Comparison of ENCODE assay signal across 1 cellular context in the genomic region with DNA sequence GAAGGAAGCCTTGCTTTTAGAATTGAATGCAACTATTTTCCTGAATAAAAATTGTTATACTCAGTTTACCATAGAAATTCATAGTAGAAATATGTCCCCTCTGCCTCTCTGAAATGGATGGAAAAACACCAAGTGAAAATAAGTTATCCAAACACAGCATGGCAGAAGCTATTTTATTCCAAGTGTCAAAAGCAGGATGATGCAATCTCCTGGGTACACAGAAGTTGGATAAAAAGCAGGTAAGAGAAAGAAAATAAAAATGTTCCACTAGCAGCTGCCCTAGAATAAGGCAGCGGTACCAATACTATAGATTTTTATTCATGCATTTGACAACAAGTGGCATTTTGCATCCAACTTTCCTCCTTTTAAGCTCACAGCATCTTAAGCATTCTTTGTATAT.
TF ChIP-seq lines count a peak whose summit lies in the region.

No MANE protein-coding gene starts in this region.

TF ChIP-seq in HepG2, 621 proteins besides CTCF, POLR2A, EP300 and RAD21:
- TF ChIP-seq, protein P1, sequence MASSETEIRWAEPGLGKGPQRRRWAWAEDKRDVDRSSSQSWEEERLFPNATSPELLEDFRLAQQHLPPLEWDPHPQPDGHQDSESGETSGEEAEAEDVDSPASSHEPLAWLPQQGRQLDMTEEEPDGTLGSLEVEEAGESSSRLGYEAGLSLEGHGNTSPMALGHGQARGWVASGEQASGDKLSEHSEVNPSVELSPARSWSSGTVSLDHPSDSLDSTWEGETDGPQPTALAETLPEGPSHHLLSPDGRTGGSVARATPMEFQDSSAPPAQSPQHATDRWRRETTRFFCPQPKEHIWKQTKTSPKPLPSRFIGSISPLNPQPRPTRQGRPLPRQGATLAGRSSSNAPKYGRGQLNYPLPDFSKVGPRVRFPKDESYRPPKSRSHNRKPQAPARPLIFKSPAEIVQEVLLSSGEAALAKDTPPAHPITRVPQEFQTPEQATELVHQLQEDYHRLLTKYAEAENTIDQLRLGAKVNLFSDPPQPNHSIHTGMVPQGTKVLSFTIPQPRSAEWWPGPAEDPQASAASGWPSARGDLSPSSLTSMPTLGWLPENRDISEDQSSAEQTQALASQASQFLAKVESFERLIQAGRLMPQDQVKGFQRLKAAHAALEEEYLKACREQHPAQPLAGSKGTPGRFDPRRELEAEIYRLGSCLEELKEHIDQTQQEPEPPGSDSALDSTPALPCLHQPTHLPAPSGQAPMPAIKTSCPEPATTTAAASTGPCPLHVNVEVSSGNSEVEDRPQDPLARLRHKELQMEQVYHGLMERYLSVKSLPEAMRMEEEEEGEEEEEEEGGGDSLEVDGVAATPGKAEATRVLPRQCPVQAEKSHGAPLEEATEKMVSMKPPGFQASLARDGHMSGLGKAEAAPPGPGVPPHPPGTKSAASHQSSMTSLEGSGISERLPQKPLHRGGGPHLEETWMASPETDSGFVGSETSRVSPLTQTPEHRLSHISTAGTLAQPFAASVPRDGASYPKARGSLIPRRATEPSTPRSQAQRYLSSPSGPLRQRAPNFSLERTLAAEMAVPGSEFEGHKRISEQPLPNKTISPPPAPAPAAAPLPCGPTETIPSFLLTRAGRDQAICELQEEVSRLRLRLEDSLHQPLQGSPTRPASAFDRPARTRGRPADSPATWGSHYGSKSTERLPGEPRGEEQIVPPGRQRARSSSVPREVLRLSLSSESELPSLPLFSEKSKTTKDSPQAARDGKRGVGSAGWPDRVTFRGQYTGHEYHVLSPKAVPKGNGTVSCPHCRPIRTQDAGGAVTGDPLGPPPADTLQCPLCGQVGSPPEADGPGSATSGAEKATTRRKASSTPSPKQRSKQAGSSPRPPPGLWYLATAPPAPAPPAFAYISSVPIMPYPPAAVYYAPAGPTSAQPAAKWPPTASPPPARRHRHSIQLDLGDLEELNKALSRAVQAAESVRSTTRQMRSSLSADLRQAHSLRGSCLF (CRISPR knock-in tag; IDR thresholded peaks at IDR 0.05; ENCODE audit: borderline replicate concordance), result no peak
- no peak for TF ChIP-seq ZNF577 (CRISPR knock-in tag; IDR thresholded peaks at IDR 0.05; ENCODE audit: borderline replicate concordance, low read depth)
- TF ChIP-seq JDP2 (CRISPR knock-in tag; IDR thresholded peaks at IDR 0.05; ENCODE audit: borderline replicate concordance), result no peak
- 0 out of 2 replicates have a peak, but pooled peaks have one; percentile 20 for TF ChIP-seq CEBPB (IDR thresholded peaks at IDR 0.05; ENCODE audit: borderline replicate concordance, low read depth, low read length)
- TF ChIP-seq, protein P2, sequence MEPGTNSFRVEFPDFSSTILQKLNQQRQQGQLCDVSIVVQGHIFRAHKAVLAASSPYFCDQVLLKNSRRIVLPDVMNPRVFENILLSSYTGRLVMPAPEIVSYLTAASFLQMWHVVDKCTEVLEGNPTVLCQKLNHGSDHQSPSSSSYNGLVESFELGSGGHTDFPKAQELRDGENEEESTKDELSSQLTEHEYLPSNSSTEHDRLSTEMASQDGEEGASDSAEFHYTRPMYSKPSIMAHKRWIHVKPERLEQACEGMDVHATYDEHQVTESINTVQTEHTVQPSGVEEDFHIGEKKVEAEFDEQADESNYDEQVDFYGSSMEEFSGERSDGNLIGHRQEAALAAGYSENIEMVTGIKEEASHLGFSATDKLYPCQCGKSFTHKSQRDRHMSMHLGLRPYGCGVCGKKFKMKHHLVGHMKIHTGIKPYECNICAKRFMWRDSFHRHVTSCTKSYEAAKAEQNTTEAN (CRISPR knock-in tag; conservative IDR thresholded peaks at IDR 0.05), result no peak
- TF ChIP-seq, protein P3, sequence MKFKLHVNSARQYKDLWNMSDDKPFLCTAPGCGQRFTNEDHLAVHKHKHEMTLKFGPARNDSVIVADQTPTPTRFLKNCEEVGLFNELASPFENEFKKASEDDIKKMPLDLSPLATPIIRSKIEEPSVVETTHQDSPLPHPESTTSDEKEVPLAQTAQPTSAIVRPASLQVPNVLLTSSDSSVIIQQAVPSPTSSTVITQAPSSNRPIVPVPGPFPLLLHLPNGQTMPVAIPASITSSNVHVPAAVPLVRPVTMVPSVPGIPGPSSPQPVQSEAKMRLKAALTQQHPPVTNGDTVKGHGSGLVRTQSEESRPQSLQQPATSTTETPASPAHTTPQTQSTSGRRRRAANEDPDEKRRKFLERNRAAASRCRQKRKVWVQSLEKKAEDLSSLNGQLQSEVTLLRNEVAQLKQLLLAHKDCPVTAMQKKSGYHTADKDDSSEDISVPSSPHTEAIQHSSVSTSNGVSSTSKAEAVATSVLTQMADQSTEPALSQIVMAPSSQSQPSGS (CRISPR knock-in tag; IDR thresholded peaks at IDR 0.05), result no peak
